ENCODE assay signal across 17 cellular contexts in the genomic region with DNA sequence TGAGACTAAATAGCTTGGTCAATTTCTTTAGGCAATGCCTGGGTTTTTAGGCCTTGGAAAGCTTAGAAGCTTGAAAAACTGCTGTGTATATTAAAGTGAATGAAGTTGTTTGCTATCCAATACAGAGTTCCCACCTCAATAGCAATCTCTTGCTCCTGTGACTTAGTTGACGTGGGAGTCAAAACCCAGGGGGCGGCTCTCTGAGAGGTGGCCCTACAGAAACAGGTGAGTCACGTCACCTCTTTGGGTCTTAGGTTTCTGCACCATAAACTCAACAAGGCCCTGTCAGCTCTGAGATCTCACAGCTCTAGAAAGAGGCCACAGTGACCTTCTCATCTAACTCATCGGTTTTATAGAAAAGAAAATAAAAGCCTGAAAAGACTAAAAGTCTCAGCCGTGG.
DNase-seq lines count a peak whose midpoint lies in the region; ATAC-seq and TF ChIP-seq lines count a peak whose summit lies in the region.
"Had no signal": no experiment of that assay in that cellular context is flagged by ENCODE, and none has a peak within 500 bp of the region (broad histone marks: within the 10 kb centered on the region; RNA-seq: fewer than 3 reads in every experiment).

No MANE protein-coding gene starts in this region.

- H3K27ac Mint-ChIP-seq in CD14-positive monocyte (no peak overlapping the region), GM23338 (peak overlapping the region; percentile 54; the same call in 1 of the 2 replicates)
- H3K27ac Mint-ChIP-seq: CD8-positive, alpha-beta T cell had no signal

- no peaks in the 10 kb centered on the region for H3K27me3 ChIP-seq in GM23338 (ENCODE audit: insufficient read depth)
- H3K27me3 ChIP-seq: BE2C had no signal

- H3K4me1 Mint-ChIP-seq in CD14-positive monocyte (peaks cover 13% of the 10 kb centered on the region), GM23338 (peaks cover 13% of the 10 kb centered on the region)

- H3K9me3 Mint-ChIP-seq in CD14-positive monocyte = no peaks in the 10 kb centered on the region
- H3K9me3 Mint-ChIP-seq in GM23338 = no peaks in the 10 kb centered on the region
- H3K9me3 Mint-ChIP-seq: CD8-positive, alpha-beta T cell had no signal

- no peak for ATAC-seq in GM23338
- ATAC-seq: A549; CD8-positive, alpha-beta T cell; HCT116 had no signal

- H3F3A ChIP-seq in GM23338 (replicated peaks; ENCODE audit: low read depth) = peaks cover 4% of the 10 kb centered on the region; the same call in 1 of the 2 replicates

- H3K4me3 ChIP-seq in GM23338 (no peak overlapping the region), coronary artery (no peak overlapping the region)
- H3K4me3 ChIP-seq: A549 had no signal

- no peak overlapping the region for H2AFZ ChIP-seq in GM23338

- H3K36me3 Mint-ChIP-seq in CD14-positive monocyte (no peaks in the 10 kb centered on the region), GM23338 (ENCODE audit: low read depth) (peaks cover 93% of the 10 kb centered on the region)

- H3K79me2 ChIP-seq in GM23338 (replicated peaks; ENCODE audit: insufficient read depth) = no peaks in the 10 kb centered on the region

- peak; percentile 10 for DNase-seq in CD14-positive monocyte (ENCODE audit: low spot score)
- DNase-seq in GM23338 (ENCODE audit: low spot score) = no peak
- peak; percentile 22 for DNase-seq in coronary artery (ENCODE audit: low spot score)
- peak; percentile 22 for DNase-seq in left kidney (ENCODE audit: low read depth, low spot score)
- no peak for DNase-seq in NCI-H2107 (lab: John Stamatoyannopoulos, UW)
- DNase-seq in NCI-H2227 (lab: John Stamatoyannopoulos, UW; ENCODE audit: unreplicated experiment) = no peak
- DNase-seq in iPS-NIHi11 (ENCODE audit: low spot score) = no peak
- no peak for DNase-seq in ecto neural progenitor cell (ENCODE audit: low spot score)
- DNase-seq: BE2C, COR-L47, DMS153, DMS79 treated with DMSO at 0.1 percent for 48 hours, EL had no signal

- intact Hi-C loops in CD14-positive monocyte (cut with micrococcal nuclease) = no loop called here

- H4K20me1 ChIP-seq in GM23338 (replicated peaks; ENCODE audit: insufficient read depth) = peaks cover 9% of the 10 kb centered on the region

- no peaks in the 10 kb centered on the region; the same call in 1 of the 2 replicates for H3K9me2 ChIP-seq in GM23338 (ENCODE audit: insufficient read depth)

- no peak overlapping the region for H3K4me2 ChIP-seq in GM23338
- H3K4me2 ChIP-seq: A549 had no signal

- H3K36me3 ChIP-seq in GM23338 (ENCODE audit: insufficient read depth) = peaks cover 62% of the 10 kb centered on the region

- peak overlapping the region; percentile 78; the same call in 1 of the 2 replicates for H3K27ac ChIP-seq in GM23338 (ENCODE audit: low read depth)
- H3K27ac ChIP-seq in coronary artery = no peak overlapping the region
- H3K27ac ChIP-seq: A549, C4-2B had no signal

- H3K4me3 Mint-ChIP-seq in CD14-positive monocyte (no peak overlapping the region), GM23338 (no peak overlapping the region)
- H3K4me3 Mint-ChIP-seq: CD8-positive, alpha-beta T cell had no signal

- TF ChIP-seq CTCF in CD14-positive monocyte (IDR thresholded peaks at IDR 0.05) (no peak), GM23338 (conservative IDR thresholded peaks at IDR 0.05; ENCODE audit: low read depth in 2 of 2) (no peak), coronary artery (IDR thresholded peaks at IDR 0.05) (no peak)

- H3K27me3 Mint-ChIP-seq in CD14-positive monocyte (ENCODE audit: low read depth in 3 of 3) (peaks cover 0 to 7% (median 2%) of the 10 kb centered on the region in 3 donors), GM23338 (ENCODE audit: insufficient read depth, low read depth, poor library complexity) (peaks cover 6% of the 10 kb centered on the region)

- peaks cover 6% of the 10 kb centered on the region for H3K4me1 ChIP-seq in GM23338 (ENCODE audit: insufficient read depth)

TF ChIP-seq in GM23338, 12 proteins besides CTCF, POLR2A, EP300 and RAD21 (continues in another document):
- TF ChIP-seq NANOG (IDR thresholded peaks at IDR 0.05; ENCODE audit: borderline replicate concordance) (no peak), EZH2phosphoT487 (IDR thresholded peaks at IDR 0.05; ENCODE audit: unreplicated experiment) (no peak), CREB1 (CRISPR knock-in tag; IDR thresholded peaks at IDR 0.05; ENCODE audit: low read depth) (no peak), ZNF331 (CRISPR knock-in tag; IDR thresholded peaks at IDR 0.05; ENCODE audit: low read depth) (no peak), ZNF114 (CRISPR knock-in tag; IDR thresholded peaks at IDR 0.05) (no peak), POLR2AphosphoS5 (IDR thresholded peaks at IDR 0.05; ENCODE audit: low read depth) (no peak), EZH2 (IDR thresholded peaks at IDR 0.05; ENCODE audit: low read depth, unreplicated experiment) (no peak), JUNB (IDR thresholded peaks at IDR 0.05; ENCODE audit: unreplicated experiment) (no peak), STAT1 (IDR thresholded peaks at IDR 0.05; ENCODE audit: unreplicated experiment) (no peak)
- TF ChIP-seq, protein P1, sequence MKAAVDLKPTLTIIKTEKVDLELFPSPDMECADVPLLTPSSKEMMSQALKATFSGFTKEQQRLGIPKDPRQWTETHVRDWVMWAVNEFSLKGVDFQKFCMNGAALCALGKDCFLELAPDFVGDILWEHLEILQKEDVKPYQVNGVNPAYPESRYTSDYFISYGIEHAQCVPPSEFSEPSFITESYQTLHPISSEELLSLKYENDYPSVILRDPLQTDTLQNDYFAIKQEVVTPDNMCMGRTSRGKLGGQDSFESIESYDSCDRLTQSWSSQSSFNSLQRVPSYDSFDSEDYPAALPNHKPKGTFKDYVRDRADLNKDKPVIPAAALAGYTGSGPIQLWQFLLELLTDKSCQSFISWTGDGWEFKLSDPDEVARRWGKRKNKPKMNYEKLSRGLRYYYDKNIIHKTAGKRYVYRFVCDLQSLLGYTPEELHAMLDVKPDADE (IDR thresholded peaks at IDR 0.05) = no peak
- TF ChIP-seq, protein P2, sequence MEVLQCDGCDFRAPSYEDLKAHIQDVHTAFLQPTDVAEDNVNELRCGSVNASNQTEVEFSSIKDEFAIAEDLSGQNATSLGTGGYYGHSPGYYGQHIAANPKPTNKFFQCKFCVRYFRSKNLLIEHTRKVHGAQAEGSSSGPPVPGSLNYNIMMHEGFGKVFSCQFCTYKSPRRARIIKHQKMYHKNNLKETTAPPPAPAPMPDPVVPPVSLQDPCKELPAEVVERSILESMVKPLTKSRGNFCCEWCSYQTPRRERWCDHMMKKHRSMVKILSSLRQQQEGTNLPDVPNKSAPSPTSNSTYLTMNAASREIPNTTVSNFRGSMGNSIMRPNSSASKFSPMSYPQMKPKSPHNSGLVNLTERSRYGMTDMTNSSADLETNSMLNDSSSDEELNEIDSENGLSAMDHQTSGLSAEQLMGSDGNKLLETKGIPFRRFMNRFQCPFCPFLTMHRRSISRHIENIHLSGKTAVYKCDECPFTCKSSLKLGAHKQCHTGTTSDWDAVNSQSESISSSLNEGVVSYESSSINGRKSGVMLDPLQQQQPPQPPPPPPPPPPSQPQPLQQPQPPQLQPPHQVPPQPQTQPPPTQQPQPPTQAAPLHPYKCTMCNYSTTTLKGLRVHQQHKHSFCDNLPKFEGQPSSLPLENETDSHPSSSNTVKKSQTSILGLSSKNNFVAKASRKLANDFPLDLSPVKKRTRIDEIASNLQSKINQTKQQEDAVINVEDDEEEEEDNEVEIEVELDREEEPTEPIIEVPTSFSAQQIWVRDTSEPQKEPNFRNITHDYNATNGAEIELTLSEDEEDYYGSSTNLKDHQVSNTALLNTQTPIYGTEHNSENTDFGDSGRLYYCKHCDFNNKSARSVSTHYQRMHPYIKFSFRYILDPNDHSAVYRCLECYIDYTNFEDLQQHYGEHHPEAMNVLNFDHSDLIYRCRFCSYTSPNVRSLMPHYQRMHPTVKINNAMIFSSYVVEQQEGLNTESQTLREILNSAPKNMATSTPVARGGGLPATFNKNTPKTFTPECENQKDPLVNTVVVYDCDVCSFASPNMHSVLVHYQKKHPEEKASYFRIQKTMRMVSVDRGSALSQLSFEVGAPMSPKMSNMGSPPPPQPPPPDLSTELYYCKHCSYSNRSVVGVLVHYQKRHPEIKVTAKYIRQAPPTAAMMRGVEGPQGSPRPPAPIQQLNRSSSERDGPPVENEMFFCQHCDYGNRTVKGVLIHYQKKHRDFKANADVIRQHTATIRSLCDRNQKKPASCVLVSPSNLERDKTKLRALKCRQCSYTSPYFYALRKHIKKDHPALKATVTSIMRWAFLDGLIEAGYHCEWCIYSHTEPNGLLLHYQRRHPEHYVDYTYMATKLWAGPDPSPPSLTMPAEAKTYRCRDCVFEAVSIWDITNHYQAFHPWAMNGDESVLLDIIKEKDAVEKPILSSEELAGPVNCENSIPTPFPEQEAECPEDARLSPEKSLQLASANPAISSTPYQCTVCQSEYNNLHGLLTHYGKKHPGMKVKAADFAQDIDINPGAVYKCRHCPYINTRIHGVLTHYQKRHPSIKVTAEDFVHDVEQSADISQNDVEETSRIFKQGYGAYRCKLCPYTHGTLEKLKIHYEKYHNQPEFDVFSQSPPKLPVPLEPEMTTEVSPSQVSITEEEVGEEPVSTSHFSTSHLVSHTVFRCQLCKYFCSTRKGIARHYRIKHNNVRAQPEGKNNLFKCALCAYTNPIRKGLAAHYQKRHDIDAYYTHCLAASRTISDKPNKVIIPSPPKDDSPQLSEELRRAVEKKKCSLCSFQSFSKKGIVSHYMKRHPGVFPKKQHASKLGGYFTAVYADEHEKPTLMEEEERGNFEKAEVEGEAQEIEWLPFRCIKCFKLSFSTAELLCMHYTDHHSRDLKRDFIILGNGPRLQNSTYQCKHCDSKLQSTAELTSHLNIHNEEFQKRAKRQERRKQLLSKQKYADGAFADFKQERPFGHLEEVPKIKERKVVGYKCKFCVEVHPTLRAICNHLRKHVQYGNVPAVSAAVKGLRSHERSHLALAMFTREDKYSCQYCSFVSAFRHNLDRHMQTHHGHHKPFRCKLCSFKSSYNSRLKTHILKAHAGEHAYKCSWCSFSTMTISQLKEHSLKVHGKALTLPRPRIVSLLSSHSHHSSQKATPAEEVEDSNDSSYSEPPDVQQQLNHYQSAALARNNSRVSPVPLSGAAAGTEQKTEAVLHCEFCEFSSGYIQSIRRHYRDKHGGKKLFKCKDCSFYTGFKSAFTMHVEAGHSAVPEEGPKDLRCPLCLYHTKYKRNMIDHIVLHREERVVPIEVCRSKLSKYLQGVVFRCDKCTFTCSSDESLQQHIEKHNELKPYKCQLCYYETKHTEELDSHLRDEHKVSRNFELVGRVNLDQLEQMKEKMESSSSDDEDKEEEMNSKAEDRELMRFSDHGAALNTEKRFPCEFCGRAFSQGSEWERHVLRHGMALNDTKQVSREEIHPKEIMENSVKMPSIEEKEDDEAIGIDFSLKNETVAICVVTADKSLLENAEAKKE (CRISPR knock-in tag; IDR thresholded peaks at IDR 0.05) = no peak

Comparison
In these comparisons a context has a peak if more than half of its experiments do, and no peak if none do; other contexts are left out.
1. DNase-seq: peak in CD14-positive monocyte (single experiment), coronary artery (single experiment) and left kidney (single experiment); none in GM23338 (single experiment), NCI-H2107 (single experiment), NCI-H2227 (single experiment), iPS-NIHi11 (single experiment) and ecto neural progenitor cell (single experiment).